In genomic region chr17:17972952-17973254, GRCh38 we compare ENCODE assay signal across 8 cellular contexts. TPM values are rescaled to one million over a fixed set of nuclear protein-coding genes. Genes with fewer than 3 reads are reported as not detected.
A peak's percentile ranks its signal among the peaks of the same experiment; 100 is the strongest.
DNase-seq lines count a peak whose midpoint lies in the region; ATAC-seq and TF ChIP-seq lines count a peak whose summit lies in the region.

No MANE protein-coding gene starts in this region.

- no peaks in the 10 kb centered on the region for H3K9me3 ChIP-seq in AG04450 (ENCODE audit: control insufficient read depth, insufficient read depth, low read length)

- H3K36me3 Mint-ChIP-seq in IgD-negative memory B cell = peaks cover 1% of the 10 kb centered on the region
- H3K36me3 Mint-ChIP-seq in naive thymus-derived CD8-positive, alpha-beta T cell = no peaks in the 10 kb centered on the region

- H3K27ac Mint-ChIP-seq in IgD-negative memory B cell = peak overlapping the region; percentile 77 to 99 (median 97)
- H3K27ac Mint-ChIP-seq in naive thymus-derived CD8-positive, alpha-beta T cell = peak overlapping the region; percentile 66 to 99 (median 96)

- CTCF ChIA-PET in AG04450 (lab: Charles Lee) = interaction anchor here (0.6 to 1.1 kb wide), 7 partner anchors 22 to 85 kb away, joined by 3 to 10 read pairs (median 4); no protein-coding TSS in a partner anchor

- POLR2A ChIA-PET in AG04450 (lab: Yijun Ruan, JAX) = interaction anchor here (0.7 to 1.3 kb wide), 8 partner anchors 13 to 137 kb away, joined by 3 to 8 read pairs (median 4); partner anchors contain the start of gene SREBF1
- POLR2A ChIA-PET in naive thymus-derived CD8-positive, alpha-beta T cell (lab: Charles Lee) = interaction anchor here (0.9 to 7.1 kb wide), 11 partner anchors 14 to 342 kb away, joined by 3 to 130 read pairs (median 4); partner anchors contain the start of genes ATPAF2, GID4, SMCR8 and SREBF1

- no peak for TF ChIP-seq CTCF in AG04450 (IDR thresholded peaks at IDR 0.05; ENCODE audit: low read depth, low read length)
- no peak for TF ChIP-seq CTCF in choroid plexus epithelial cell (conservative IDR thresholded peaks at IDR 0.05; ENCODE audit: low read depth, low read length)

- peaks cover 7 to 21% (median 16%) of the 10 kb centered on the region in 3 donors for H3K4me1 Mint-ChIP-seq in IgD-negative memory B cell
- H3K4me1 Mint-ChIP-seq in naive thymus-derived CD8-positive, alpha-beta T cell = peaks cover 18 to 46% (median 44%) of the 10 kb centered on the region in 4 donors

- no peak overlapping the region for H3K27ac ChIP-seq in AG04450 (ENCODE audit: low read depth, low read length)

- H3K27me3 Mint-ChIP-seq in IgD-negative memory B cell = no peaks in the 10 kb centered on the region
- H3K27me3 Mint-ChIP-seq in naive thymus-derived CD8-positive, alpha-beta T cell = no peaks in the 10 kb centered on the region

- DNase-seq in AG04450 (ENCODE audit: low read depth, low spot score) (no peak), choroid plexus epithelial cell (ENCODE audit: low read depth) (no peak), NCI-H446 (lab: John Stamatoyannopoulos, UW) (no peak)
- no peak for DNase-seq in naive thymus-derived CD8-positive, alpha-beta T cell
- DNase-seq in effector CD8-positive, alpha-beta T cell (lab: John Stamatoyannopoulos, UW) = no peak

- peak in 1 of 2 donors; percentile 0 for ATAC-seq in naive thymus-derived CD8-positive, alpha-beta T cell
- ATAC-seq in HG02970 (IDR thresholded peaks at IDR 0.05; ENCODE audit: low FRiP score, unreplicated experiment) = no peak
- no peak for ATAC-seq in HG02623 (IDR thresholded peaks at IDR 0.05; ENCODE audit: unreplicated experiment)

- H3K4me3 Mint-ChIP-seq in IgD-negative memory B cell = peak overlapping the region; percentile 86 to 99 (median 97)
- peak overlapping the region; percentile 89 to 99 (median 95) for H3K4me3 Mint-ChIP-seq in naive thymus-derived CD8-positive, alpha-beta T cell

- no peaks in the 10 kb centered on the region for H3K27me3 ChIP-seq in AG04450 (ENCODE audit: control insufficient read depth, insufficient read depth, low read length)

- H3K4me3 ChIP-seq in AG04450 (ENCODE audit: low read depth, low read length) (peak overlapping the region; percentile 74), choroid plexus epithelial cell (ENCODE audit: low read depth, low read length) (peak overlapping the region; percentile 69)

- no peaks in the 10 kb centered on the region for H3K9me3 Mint-ChIP-seq in IgD-negative memory B cell
- H3K9me3 Mint-ChIP-seq in naive thymus-derived CD8-positive, alpha-beta T cell = no peaks in the 10 kb centered on the region

RNA-seq across cellular contexts. Expression of gene DRC3, which starts 0.2 kb away (rescaled TPM):
- polyA plus RNA-seq in AG04450 (2011; rRNA removed) = 0.52 and 0.77 TPM in 2 replicates
- 0.43 and 1.6 TPM in 2 replicates for polyA minus RNA-seq in AG04450 (2011; rRNA and poly(A)+ RNA removed)
- 0.90 TPM for polyA plus RNA-seq in IgD-negative memory B cell
- total RNA-seq in naive thymus-derived CD8-positive, alpha-beta T cell = 1 to 10 TPM; 1.1 to 1.7 TPM
- polyA plus RNA-seq in naive thymus-derived CD8-positive, alpha-beta T cell = under 1 TPM in 2 of 3 donors, not detected in 1; 0.31 to 0.91 TPM

RNA-seq across cellular contexts. Expression of gene TOM1L2, which starts 0.7 kb away (rescaled TPM):
- polyA plus RNA-seq in AG04450 (2011; rRNA removed) (24.1 and 25.5 TPM in 2 replicates), IgD-negative memory B cell (3.7 TPM)
- 34.5 and 37.5 TPM in 2 replicates for polyA minus RNA-seq in AG04450 (2011; rRNA and poly(A)+ RNA removed)
- total RNA-seq in naive thymus-derived CD8-positive, alpha-beta T cell = 10 to 100 TPM; 65.2 to 71.1 TPM
- polyA plus RNA-seq in naive thymus-derived CD8-positive, alpha-beta T cell = 10 to 100 TPM in 1 of 3 donors, 1 to 10 TPM in 2; 2.5 to 11.6 (median 7.4) TPM
